Comparison of ENCODE assay signal across 1 cellular context in the genomic region with DNA sequence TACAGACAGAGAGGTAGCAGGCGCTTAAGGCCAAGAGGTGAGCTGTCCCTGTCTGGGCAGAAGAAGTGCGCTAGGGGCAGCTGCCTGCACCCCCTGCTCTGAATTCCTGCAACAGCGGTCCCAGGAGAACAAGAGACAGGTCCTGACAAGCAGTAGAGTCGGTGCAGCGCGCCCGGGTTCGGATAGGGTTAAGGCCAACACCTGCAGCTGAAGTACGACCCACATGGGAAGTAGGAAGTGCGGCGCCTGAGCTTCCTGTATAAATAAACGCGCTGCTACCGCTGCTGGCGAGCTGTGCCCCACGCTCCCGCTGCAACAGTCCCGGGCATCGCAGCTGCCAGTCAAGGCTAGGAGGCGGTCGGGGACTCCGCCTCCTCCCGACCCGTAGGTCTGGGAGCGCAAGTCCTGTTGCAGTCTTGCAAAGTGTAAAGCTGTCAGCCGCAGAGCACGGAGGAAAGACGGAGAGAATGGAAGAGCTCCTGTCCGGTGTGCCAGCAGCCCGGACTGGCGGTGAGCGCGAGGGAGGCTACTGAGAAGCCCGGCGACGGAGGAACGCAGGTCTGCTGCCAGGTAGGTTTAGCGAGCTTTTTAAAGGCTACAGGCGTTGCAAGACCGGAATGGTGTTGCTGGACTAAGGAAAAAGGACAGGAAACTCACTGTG.
TF ChIP-seq lines count a peak whose summit lies in the region.

A gene (plus strand): TSS at position 290 of the 661 bp plus-strand sequence. CDS start 12,185 bp downstream, outside the sequence.

TF ChIP-seq in HepG2, 621 proteins besides CTCF, POLR2A, EP300 and RAD21 (continued from another document and continues in another):
- TF ChIP-seq, protein P1, sequence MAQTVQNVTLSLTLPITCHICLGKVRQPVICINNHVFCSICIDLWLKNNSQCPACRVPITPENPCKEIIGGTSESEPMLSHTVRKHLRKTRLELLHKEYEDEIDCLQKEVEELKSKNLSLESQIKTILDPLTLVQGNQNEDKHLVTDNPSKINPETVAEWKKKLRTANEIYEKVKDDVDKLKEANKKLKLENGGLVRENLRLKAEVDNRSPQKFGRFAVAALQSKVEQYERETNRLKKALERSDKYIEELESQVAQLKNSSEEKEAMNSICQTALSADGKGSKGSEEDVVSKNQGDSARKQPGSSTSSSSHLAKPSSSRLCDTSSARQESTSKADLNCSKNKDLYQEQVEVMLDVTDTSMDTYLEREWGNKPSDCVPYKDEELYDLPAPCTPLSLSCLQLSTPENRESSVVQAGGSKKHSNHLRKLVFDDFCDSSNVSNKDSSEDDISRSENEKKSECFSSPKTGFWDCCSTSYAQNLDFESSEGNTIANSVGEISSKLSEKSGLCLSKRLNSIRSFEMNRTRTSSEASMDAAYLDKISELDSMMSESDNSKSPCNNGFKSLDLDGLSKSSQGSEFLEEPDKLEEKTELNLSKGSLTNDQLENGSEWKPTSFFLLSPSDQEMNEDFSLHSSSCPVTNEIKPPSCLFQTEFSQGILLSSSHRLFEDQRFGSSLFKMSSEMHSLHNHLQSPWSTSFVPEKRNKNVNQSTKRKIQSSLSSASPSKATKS (CRISPR knock-in tag; IDR thresholded peaks at IDR 0.05) = no peak
- TF ChIP-seq ZNF333 (CRISPR knock-in tag; IDR thresholded peaks at IDR 0.05; ENCODE audit: borderline replicate concordance) (peak; percentile 88), ZNF746 (CRISPR knock-in tag; IDR thresholded peaks at IDR 0.05) (0 out of 2 replicates have a peak, but pooled peaks have one; percentile 58), ATAD3A (CRISPR knock-in tag; IDR thresholded peaks at IDR 0.05) (no peak), SP2 (CRISPR knock-in tag; IDR thresholded peaks at IDR 0.05) (no peak), ZNF543 (CRISPR knock-in tag; IDR thresholded peaks at IDR 0.05) (0 out of 2 replicates have a peak, but pooled peaks have one; percentile 82), ZC3H13 (CRISPR knock-in tag; IDR thresholded peaks at IDR 0.05) (peak; percentile 56; the same call in 1 of the 2 replicates), HDAC2 (CRISPR knock-in tag; IDR thresholded peaks at IDR 0.05) (peak; percentile 95), ZNF256 (CRISPR knock-in tag; conservative IDR thresholded peaks at IDR 0.05) (no peak), JARID2 (CRISPR knock-in tag; IDR thresholded peaks at IDR 0.05; ENCODE audit: insufficient replicate concordance) (no peak), ZNF30 (CRISPR knock-in tag; IDR thresholded peaks at IDR 0.05) (peak; percentile 44; the same call in 1 of the 2 replicates), ZBTB8A (CRISPR knock-in tag; IDR thresholded peaks at IDR 0.05; ENCODE audit: borderline replicate concordance, low read depth) (peak; percentile 65; the same call in 1 of the 2 replicates), SIN3B (IDR thresholded peaks at IDR 0.05; ENCODE audit: low read length) (no peak), NCOA1 (CRISPR knock-in tag; IDR thresholded peaks at IDR 0.05) (0 out of 2 replicates have a peak, but pooled peaks have one; percentile 65), ZNF572 (CRISPR knock-in tag; IDR thresholded peaks at IDR 0.05) (no peak), ZNF121 (CRISPR knock-in tag; IDR thresholded peaks at IDR 0.05) (peak; percentile 55; the same call in 1 of the 2 replicates), ZNF343 (CRISPR knock-in tag; IDR thresholded peaks at IDR 0.05) (no peak), TSC22D2 (CRISPR knock-in tag; IDR thresholded peaks at IDR 0.05; ENCODE audit: borderline replicate concordance) (0 out of 2 replicates have a peak, but pooled peaks have one; percentile 45), ZNF577 (CRISPR knock-in tag; IDR thresholded peaks at IDR 0.05; ENCODE audit: borderline replicate concordance, low read depth) (no peak), ZNF160 (CRISPR knock-in tag; IDR thresholded peaks at IDR 0.05) (no peak; the same call in none of the 2 replicates), ZNF670 (CRISPR knock-in tag; IDR thresholded peaks at IDR 0.05; ENCODE audit: borderline replicate concordance) (peak; percentile 59), SOX6 (IDR thresholded peaks at IDR 0.05) (no peak), SOX6 (CRISPR knock-in tag; IDR thresholded peaks at IDR 0.05) (peak; percentile 77), HOXA3 (CRISPR knock-in tag; IDR thresholded peaks at IDR 0.05) (peak; percentile 93), PHB2 (IDR thresholded peaks at IDR 0.05; ENCODE audit: partially characterized antibody) (no peak), ZNF83 (CRISPR knock-in tag; IDR thresholded peaks at IDR 0.05; ENCODE audit: borderline replicate concordance) (peak; percentile 86; the same call in 1 of the 2 replicates), MTA1 (CRISPR knock-in tag; IDR thresholded peaks at IDR 0.05; ENCODE audit: borderline replicate concordance) (peak; percentile 93), ZNF776 (CRISPR knock-in tag; IDR thresholded peaks at IDR 0.05) (no peak), MAFG (CRISPR knock-in tag; IDR thresholded peaks at IDR 0.05) (no peak), HNRNPUL1 (IDR thresholded peaks at IDR 0.05; ENCODE audit: low read depth, low read length) (no peak), ZNF883 (CRISPR knock-in tag; IDR thresholded peaks at IDR 0.05; ENCODE audit: not compliant biosample characterization) (peak; percentile 79), ZNF547 (CRISPR knock-in tag; IDR thresholded peaks at IDR 0.05) (peak; percentile 74), PHF5A (CRISPR knock-in tag; IDR thresholded peaks at IDR 0.05; ENCODE audit: low read depth, unreplicated experiment) (no peak), ZNF431 (CRISPR knock-in tag; IDR thresholded peaks at IDR 0.05; ENCODE audit: borderline replicate concordance, low read depth) (no peak), POLR2G (IDR thresholded peaks at IDR 0.05; ENCODE audit: low read depth, low read length) (peak; percentile 76), ZNF792 (CRISPR knock-in tag; IDR thresholded peaks at IDR 0.05) (0 out of 2 replicates have a peak, but pooled peaks have one; percentile 55), ZNF781 (CRISPR knock-in tag; IDR thresholded peaks at IDR 0.05; ENCODE audit: borderline replicate concordance, not compliant biosample characterization) (peak; percentile 93), ZNF282 (IDR thresholded peaks at IDR 0.05; ENCODE audit: partially characterized antibody) (no peak), TGIF2 (CRISPR knock-in tag; IDR thresholded peaks at IDR 0.05) (peak; percentile 46; the same call in 1 of the 2 replicates), ZNF383 (CRISPR knock-in tag; IDR thresholded peaks at IDR 0.05; ENCODE audit: borderline replicate concordance) (peak; percentile 44; the same call in 1 of the 2 replicates)
- TF ChIP-seq, protein P2, sequence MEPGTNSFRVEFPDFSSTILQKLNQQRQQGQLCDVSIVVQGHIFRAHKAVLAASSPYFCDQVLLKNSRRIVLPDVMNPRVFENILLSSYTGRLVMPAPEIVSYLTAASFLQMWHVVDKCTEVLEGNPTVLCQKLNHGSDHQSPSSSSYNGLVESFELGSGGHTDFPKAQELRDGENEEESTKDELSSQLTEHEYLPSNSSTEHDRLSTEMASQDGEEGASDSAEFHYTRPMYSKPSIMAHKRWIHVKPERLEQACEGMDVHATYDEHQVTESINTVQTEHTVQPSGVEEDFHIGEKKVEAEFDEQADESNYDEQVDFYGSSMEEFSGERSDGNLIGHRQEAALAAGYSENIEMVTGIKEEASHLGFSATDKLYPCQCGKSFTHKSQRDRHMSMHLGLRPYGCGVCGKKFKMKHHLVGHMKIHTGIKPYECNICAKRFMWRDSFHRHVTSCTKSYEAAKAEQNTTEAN (CRISPR knock-in tag; conservative IDR thresholded peaks at IDR 0.05) = no peak
- TF ChIP-seq, protein P3, sequence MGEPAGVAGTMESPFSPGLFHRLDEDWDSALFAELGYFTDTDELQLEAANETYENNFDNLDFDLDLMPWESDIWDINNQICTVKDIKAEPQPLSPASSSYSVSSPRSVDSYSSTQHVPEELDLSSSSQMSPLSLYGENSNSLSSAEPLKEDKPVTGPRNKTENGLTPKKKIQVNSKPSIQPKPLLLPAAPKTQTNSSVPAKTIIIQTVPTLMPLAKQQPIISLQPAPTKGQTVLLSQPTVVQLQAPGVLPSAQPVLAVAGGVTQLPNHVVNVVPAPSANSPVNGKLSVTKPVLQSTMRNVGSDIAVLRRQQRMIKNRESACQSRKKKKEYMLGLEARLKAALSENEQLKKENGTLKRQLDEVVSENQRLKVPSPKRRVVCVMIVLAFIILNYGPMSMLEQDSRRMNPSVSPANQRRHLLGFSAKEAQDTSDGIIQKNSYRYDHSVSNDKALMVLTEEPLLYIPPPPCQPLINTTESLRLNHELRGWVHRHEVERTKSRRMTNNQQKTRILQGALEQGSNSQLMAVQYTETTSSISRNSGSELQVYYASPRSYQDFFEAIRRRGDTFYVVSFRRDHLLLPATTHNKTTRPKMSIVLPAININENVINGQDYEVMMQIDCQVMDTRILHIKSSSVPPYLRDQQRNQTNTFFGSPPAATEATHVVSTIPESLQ (CRISPR knock-in tag; conservative IDR thresholded peaks at IDR 0.05) = no peak
- TF ChIP-seq, protein P4, sequence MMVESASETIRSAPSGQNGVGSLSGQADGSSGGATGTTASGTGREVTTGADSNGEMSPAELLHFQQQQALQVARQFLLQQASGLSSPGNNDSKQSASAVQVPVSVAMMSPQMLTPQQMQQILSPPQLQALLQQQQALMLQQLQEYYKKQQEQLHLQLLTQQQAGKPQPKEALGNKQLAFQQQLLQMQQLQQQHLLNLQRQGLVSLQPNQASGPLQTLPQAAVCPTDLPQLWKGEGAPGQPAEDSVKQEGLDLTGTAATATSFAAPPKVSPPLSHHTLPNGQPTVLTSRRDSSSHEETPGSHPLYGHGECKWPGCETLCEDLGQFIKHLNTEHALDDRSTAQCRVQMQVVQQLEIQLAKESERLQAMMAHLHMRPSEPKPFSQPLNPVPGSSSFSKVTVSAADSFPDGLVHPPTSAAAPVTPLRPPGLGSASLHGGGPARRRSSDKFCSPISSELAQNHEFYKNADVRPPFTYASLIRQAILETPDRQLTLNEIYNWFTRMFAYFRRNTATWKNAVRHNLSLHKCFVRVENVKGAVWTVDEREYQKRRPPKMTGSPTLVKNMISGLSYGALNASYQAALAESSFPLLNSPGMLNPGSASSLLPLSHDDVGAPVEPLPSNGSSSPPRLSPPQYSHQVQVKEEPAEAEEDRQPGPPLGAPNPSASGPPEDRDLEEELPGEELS (CRISPR knock-in tag; IDR thresholded peaks at IDR 0.05) = peak; percentile 80
- TF ChIP-seq, protein P5, sequence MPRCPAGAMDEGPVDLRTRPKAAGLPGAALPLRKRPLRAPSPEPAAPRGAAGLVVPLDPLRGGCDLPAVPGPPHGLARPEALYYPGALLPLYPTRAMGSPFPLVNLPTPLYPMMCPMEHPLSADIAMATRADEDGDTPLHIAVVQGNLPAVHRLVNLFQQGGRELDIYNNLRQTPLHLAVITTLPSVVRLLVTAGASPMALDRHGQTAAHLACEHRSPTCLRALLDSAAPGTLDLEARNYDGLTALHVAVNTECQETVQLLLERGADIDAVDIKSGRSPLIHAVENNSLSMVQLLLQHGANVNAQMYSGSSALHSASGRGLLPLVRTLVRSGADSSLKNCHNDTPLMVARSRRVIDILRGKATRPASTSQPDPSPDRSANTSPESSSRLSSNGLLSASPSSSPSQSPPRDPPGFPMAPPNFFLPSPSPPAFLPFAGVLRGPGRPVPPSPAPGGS (CRISPR knock-in tag; IDR thresholded peaks at IDR 0.05) = peak; percentile 82; the same call in 1 of the 2 replicates
- TF ChIP-seq, protein P6, sequence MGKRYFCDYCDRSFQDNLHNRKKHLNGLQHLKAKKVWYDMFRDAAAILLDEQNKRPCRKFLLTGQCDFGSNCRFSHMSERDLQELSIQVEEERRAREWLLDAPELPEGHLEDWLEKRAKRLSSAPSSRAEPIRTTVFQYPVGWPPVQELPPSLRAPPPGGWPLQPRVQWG (CRISPR knock-in tag; IDR thresholded peaks at IDR 0.05; ENCODE audit: borderline replicate concordance, low read depth) = no peak
- TF ChIP-seq, protein P7, sequence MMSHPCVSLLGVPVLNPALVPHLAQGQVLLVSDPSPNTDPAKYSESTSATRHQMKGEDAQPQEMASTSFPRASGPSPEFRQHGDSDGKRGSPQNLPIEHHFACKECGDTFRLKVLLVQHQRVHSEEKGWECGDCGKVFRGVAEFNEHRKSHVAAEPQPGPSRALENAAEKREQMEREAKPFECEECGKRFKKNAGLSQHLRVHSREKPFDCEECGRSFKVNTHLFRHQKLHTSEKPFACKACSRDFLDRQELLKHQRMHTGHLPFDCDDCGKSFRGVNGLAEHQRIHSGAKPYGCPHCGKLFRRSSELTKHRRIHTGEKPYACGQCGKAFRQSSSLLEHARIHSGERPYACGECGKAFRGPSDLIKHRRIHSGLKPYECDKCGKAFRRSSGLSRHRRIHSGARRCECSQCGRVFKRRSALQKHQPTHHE (CRISPR knock-in tag; IDR thresholded peaks at IDR 0.05; ENCODE audit: borderline replicate concordance) = no peak
- TF ChIP-seq, protein P8, sequence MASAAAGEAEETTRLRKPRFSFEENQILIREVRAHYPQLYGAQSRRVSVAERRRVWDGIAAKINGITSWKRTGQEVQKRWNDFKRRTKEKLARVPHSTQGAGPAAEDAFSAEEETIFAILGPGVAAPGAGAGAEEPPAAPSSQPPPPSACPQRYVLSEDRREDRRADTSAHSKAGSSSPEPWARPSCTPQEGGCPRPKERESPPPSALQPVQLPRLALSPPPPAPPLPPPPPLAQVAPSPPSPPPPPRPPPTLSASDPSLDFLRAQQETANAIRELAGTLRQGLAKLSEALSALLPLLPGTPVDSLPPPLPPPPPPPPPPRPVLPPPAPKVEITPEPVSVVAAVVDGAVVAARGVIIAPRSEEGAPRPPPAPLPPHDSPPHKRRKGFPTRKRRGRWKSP (CRISPR knock-in tag; IDR thresholded peaks at IDR 0.05) = peak; percentile 91
- TF ChIP-seq, protein P9, sequence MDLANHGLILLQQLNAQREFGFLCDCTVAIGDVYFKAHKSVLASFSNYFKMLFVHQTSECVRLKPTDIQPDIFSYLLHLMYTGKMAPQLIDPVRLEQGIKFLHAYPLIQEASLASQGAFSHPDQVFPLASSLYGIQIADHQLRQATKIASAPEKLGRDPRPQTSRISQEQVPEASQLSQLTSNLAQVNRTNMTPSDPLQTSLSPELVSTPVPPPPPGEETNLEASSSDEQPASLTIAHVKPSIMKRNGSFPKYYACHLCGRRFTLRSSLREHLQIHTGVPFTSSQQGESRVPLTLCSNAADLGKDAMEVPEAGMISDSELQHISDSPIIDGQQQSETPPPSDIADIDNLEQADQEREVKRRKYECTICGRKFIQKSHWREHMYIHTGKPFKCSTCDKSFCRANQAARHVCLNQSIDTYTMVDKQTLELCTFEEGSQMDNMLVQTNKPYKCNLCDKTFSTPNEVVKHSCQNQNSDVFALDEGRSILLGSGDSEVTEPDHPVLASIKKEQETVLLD (CRISPR knock-in tag; IDR thresholded peaks at IDR 0.05; ENCODE audit: low read depth) = no peak; the same call in 1 of the 2 replicates
